Comparison of ENCODE assay signal across 9 cellular contexts in genomic region chr4:163932504-163932903, GRCh38.
"Had no signal": no experiment of that assay in that cellular context is flagged by ENCODE, and none has a peak within 500 bp of the region (broad histone marks: within the 10 kb centered on the region; RNA-seq: fewer than 3 reads in every experiment).

No MANE protein-coding gene starts in this region.

- ATAC-seq: GM23338, HCT116 had no signal

- H3K9me3 ChIP-seq: HAP-1 had no signal

- H3K4me3 ChIP-seq: GM23248, GM23338, HAP-1 had no signal

- H3K27ac ChIP-seq: GM23248 had no signal

- H3K4me1 ChIP-seq: HAP-1 had no signal

- H3K27ac Mint-ChIP-seq: GM23338, H9, HFFc6 had no signal

- H2AFZ ChIP-seq: GM23248, GM23338 had no signal

- DNase-seq: GM23248, GOT3, H7, H9, HCEC 1CT, HFFc6 had no signal

- H3K4me3 Mint-ChIP-seq: GM23338, H9, HFFc6 had no signal

- H3K9ac ChIP-seq: GM23248 had no signal

- H3K36me3 ChIP-seq: HAP-1 had no signal

- H3K4me2 ChIP-seq: GM23338 had no signal

- H3K9me3 Mint-ChIP-seq: GM23338, H9 had no signal
